Comparison of ENCODE assay signal across 1 cellular context in the genomic region with DNA sequence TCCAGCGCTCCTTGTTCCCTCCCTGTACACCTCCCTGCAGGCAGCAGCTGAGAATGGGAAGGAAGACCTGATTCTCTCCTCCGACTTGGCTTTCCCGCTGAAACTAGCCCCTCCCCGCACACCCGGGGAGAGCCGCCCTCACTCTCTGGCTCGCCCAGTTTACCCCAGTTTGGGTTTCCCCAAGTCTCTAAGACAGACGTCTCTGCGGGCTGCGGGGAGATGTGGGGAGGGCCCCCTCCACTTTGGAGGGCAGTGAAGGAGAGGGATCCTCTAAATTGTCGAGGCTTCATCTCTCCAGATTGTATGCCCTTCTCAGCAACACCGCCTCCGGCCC.
TF ChIP-seq lines count a peak whose summit lies in the region.

No MANE protein-coding gene starts in this region.

TF ChIP-seq in GM12878, 131 proteins besides CTCF, POLR2A, EP300 and RAD21:
- TF ChIP-seq, protein P1, sequence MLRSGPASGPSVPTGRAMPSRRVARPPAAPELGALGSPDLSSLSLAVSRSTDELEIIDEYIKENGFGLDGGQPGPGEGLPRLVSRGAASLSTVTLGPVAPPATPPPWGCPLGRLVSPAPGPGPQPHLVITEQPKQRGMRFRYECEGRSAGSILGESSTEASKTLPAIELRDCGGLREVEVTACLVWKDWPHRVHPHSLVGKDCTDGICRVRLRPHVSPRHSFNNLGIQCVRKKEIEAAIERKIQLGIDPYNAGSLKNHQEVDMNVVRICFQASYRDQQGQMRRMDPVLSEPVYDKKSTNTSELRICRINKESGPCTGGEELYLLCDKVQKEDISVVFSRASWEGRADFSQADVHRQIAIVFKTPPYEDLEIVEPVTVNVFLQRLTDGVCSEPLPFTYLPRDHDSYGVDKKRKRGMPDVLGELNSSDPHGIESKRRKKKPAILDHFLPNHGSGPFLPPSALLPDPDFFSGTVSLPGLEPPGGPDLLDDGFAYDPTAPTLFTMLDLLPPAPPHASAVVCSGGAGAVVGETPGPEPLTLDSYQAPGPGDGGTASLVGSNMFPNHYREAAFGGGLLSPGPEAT (IDR thresholded peaks at IDR 0.05; ENCODE audit: low read depth): peak; percentile 21; the same call in 1 of the 2 replicates
- TF ChIP-seq, protein P2, sequence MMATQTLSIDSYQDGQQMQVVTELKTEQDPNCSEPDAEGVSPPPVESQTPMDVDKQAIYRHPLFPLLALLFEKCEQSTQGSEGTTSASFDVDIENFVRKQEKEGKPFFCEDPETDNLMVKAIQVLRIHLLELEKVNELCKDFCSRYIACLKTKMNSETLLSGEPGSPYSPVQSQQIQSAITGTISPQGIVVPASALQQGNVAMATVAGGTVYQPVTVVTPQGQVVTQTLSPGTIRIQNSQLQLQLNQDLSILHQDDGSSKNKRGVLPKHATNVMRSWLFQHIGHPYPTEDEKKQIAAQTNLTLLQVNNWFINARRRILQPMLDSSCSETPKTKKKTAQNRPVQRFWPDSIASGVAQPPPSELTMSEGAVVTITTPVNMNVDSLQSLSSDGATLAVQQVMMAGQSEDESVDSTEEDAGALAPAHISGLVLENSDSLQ (IDR thresholded peaks at IDR 0.05): peak; percentile 28; the same call in 1 of the 2 replicates
- TF ChIP-seq NR2F1 (conservative IDR thresholded peaks at IDR 0.05): no peak
- TF ChIP-seq RUNX3 (IDR thresholded peaks at IDR 0.05; ENCODE audit: low read length): peak; percentile 59
- no peak for TF ChIP-seq TAF1 (IDR thresholded peaks at IDR 0.05; ENCODE audit: borderline replicate concordance, low read depth, low read length)
- TF ChIP-seq BRCA1 (IDR thresholded peaks at IDR 0.05; ENCODE audit: low read depth, low read length): no peak
- 0 out of 2 replicates have a peak, but pooled peaks have one; percentile 33 for TF ChIP-seq TCF12 (IDR thresholded peaks at IDR 0.05; ENCODE audit: low read depth, low read length)
- TF ChIP-seq, protein P3, sequence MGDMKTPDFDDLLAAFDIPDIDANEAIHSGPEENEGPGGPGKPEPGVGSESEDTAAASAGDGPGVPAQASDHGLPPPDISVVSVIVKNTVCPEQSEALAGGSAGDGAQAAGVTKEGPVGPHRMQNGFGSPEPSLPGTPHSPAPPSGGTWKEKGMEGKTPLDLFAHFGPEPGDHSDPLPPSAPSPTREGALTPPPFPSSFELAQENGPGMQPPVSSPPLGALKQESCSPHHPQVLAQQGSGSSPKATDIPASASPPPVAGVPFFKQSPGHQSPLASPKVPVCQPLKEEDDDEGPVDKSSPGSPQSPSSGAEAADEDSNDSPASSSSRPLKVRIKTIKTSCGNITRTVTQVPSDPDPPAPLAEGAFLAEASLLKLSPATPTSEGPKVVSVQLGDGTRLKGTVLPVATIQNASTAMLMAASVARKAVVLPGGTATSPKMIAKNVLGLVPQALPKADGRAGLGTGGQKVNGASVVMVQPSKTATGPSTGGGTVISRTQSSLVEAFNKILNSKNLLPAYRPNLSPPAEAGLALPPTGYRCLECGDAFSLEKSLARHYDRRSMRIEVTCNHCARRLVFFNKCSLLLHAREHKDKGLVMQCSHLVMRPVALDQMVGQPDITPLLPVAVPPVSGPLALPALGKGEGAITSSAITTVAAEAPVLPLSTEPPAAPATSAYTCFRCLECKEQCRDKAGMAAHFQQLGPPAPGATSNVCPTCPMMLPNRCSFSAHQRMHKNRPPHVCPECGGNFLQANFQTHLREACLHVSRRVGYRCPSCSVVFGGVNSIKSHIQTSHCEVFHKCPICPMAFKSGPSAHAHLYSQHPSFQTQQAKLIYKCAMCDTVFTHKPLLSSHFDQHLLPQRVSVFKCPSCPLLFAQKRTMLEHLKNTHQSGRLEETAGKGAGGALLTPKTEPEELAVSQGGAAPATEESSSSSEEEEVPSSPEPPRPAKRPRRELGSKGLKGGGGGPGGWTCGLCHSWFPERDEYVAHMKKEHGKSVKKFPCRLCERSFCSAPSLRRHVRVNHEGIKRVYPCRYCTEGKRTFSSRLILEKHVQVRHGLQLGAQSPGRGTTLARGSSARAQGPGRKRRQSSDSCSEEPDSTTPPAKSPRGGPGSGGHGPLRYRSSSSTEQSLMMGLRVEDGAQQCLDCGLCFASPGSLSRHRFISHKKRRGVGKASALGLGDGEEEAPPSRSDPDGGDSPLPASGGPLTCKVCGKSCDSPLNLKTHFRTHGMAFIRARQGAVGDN (IDR thresholded peaks at IDR 0.05): no peak
- no peak for TF ChIP-seq CEBPB (IDR thresholded peaks at IDR 0.05; ENCODE audit: borderline replicate concordance in 1 of 2, low read depth in 2 of 2, low read length in 2 of 2)
- no peak for TF ChIP-seq ASH2L (IDR thresholded peaks at IDR 0.05; ENCODE audit: borderline replicate concordance, low read depth)
